Comparison of ENCODE assay signal across 17 cellular contexts in genomic region chr10:21508987-21509334, GRCh38. TPM values are rescaled to one million over a fixed set of nuclear protein-coding genes. Genes with fewer than 3 reads are reported as not detected.
DNase-seq lines count a peak whose midpoint lies in the region; ATAC-seq and TF ChIP-seq lines count a peak whose summit lies in the region.
"Had no signal": no experiment of that assay in that cellular context is flagged by ENCODE, and none has a peak within 500 bp of the region (broad histone marks: within the 10 kb centered on the region; RNA-seq: fewer than 3 reads in every experiment).

No MANE protein-coding gene starts in this region.

- H3K9me2 ChIP-seq in GM23338 (ENCODE audit: insufficient read depth), result no peaks in the 10 kb centered on the region

- H3K4me3 Mint-ChIP-seq in GM23338 (peak overlapping the region; percentile 78), brain (peak overlapping the region; percentile 75 to 93 (median 83)), osteocyte (ENCODE audit: unreplicated experiment) (no peak overlapping the region)
- H3K4me3 Mint-ChIP-seq in activated T-helper 1 cell treated with anti-CD3 and anti-CD28 coated beads, Interleukin-12 subunit alpha, Interleukin-12 subunit beta, Interleukin-2, Interleukin-4 antibody, amounts not matched to agents 30 ng/mL and 10 ng/mL and 1 ng/mL, durations not matched to agents 14 hours and 24 hours and 36 hours, result no peak overlapping the region

- H3K9me3 ChIP-seq in iPS-18c (ENCODE audit: control insufficient read depth, insufficient read depth, low read length), result no peaks in the 10 kb centered on the region
- H3K9me3 ChIP-seq: psoas muscle, suprapubic skin had no signal

- peak; percentile 62 for DNase-seq in GM23338 (ENCODE audit: low spot score)
- no peak for DNase-seq in osteocyte (ENCODE audit: extremely low spot score, unreplicated experiment)
- DNase-seq in NCI-H1048 (lab: John Stamatoyannopoulos, UW), result no peak
- no peak for DNase-seq in activated T-helper 1 cell treated with anti-CD3 and anti-CD28 coated beads, Interleukin-12 subunit alpha, Interleukin-12 subunit beta, Interleukin-2, Interleukin-4 antibody, amounts not matched to agents 30 ng/mL and 10 ng/mL and 1 ng/mL, durations not matched to agents 14 hours and 24 hours and 36 hours (ENCODE audit: low spot score)
- DNase-seq: activated CD4-positive, alpha-beta T cell treated with anti-CD3 and anti-CD28 coated beads, Interleukin-2, amount 50 U/mL, for 1 hour; activated naive CD4-positive, alpha-beta T cell; DMS 273 treated with DMSO at 0.1 percent for 48 hours; foreskin melanocyte; NCI-H146; NCI-H226; psoas muscle had no signal

- H3K4me1 ChIP-seq in GM23338 (ENCODE audit: insufficient read depth), result peaks cover 74% of the 10 kb centered on the region
- H3K4me1 ChIP-seq: psoas muscle, suprapubic skin had no signal

- H4K20me1 ChIP-seq in GM23338 (replicated peaks; ENCODE audit: insufficient read depth), result no peaks in the 10 kb centered on the region

- peaks cover 52% of the 10 kb centered on the region for H3K27me3 ChIP-seq in GM23338 (ENCODE audit: insufficient read depth)
- H3K27me3 ChIP-seq: suprapubic skin had no signal

- H3K4me3 ChIP-seq in GM23338 (peak overlapping the region; percentile 64), iPS-18c (ENCODE audit: insufficient read depth, low read depth, low read length) (peak overlapping the region; percentile 51)

- ATAC-seq in GM23338, result peak; percentile 7
- no peak for ATAC-seq in GM21717 (IDR thresholded peaks at IDR 0.05; ENCODE audit: unreplicated experiment)
- ATAC-seq in HG03039 (IDR thresholded peaks at IDR 0.05; ENCODE audit: unreplicated experiment), result no peak

- peaks cover 31% of the 10 kb centered on the region for H3K27me3 Mint-ChIP-seq in GM23338 (ENCODE audit: insufficient read depth, low read depth, poor library complexity)
- peaks cover 18% of the 10 kb centered on the region for H3K27me3 Mint-ChIP-seq in brain
- H3K27me3 Mint-ChIP-seq in osteocyte (ENCODE audit: unreplicated experiment), result no peaks in the 10 kb centered on the region
- peaks cover 65% of the 10 kb centered on the region for H3K27me3 Mint-ChIP-seq in activated T-helper 1 cell treated with anti-CD3 and anti-CD28 coated beads, Interleukin-12 subunit alpha, Interleukin-12 subunit beta, Interleukin-2, Interleukin-4 antibody, amounts not matched to agents 30 ng/mL and 10 ng/mL and 1 ng/mL, durations not matched to agents 14 hours and 24 hours and 36 hours (ENCODE audit: insufficient read depth)

- H3K79me2 ChIP-seq in GM23338 (replicated peaks; ENCODE audit: insufficient read depth), result no peaks in the 10 kb centered on the region; the same call in 1 of the 2 replicates

- H3K36me3 Mint-ChIP-seq in GM23338 (ENCODE audit: low read depth), result no peaks in the 10 kb centered on the region
- H3K36me3 Mint-ChIP-seq in brain, result no peaks in the 10 kb centered on the region
- no peaks in the 10 kb centered on the region for H3K36me3 Mint-ChIP-seq in osteocyte (ENCODE audit: unreplicated experiment)
- no peaks in the 10 kb centered on the region for H3K36me3 Mint-ChIP-seq in activated T-helper 1 cell treated with anti-CD3 and anti-CD28 coated beads, Interleukin-12 subunit alpha, Interleukin-12 subunit beta, Interleukin-2, Interleukin-4 antibody, amounts not matched to agents 30 ng/mL and 10 ng/mL and 1 ng/mL, durations not matched to agents 14 hours and 24 hours and 36 hours (ENCODE audit: low read depth)

- H3K27ac ChIP-seq in GM23338 (ENCODE audit: low read depth), result peak overlapping the region; percentile 35; the same call in 1 of the 2 replicates
- H3K27ac ChIP-seq: C4-2B, psoas muscle, suprapubic skin had no signal

- H3K9me3 Mint-ChIP-seq in GM23338, result no peaks in the 10 kb centered on the region
- H3K9me3 Mint-ChIP-seq in brain, result no peaks in the 10 kb centered on the region
- no peaks in the 10 kb centered on the region for H3K9me3 Mint-ChIP-seq in osteocyte (ENCODE audit: unreplicated experiment)
- no peaks in the 10 kb centered on the region for H3K9me3 Mint-ChIP-seq in activated T-helper 1 cell treated with anti-CD3 and anti-CD28 coated beads, Interleukin-12 subunit alpha, Interleukin-12 subunit beta, Interleukin-2, Interleukin-4 antibody, amounts not matched to agents 30 ng/mL and 10 ng/mL and 1 ng/mL, durations not matched to agents 14 hours and 24 hours and 36 hours

- peaks cover 5% of the 10 kb centered on the region; the same call in 1 of the 2 replicates for H3F3A ChIP-seq in GM23338 (replicated peaks; ENCODE audit: low read depth)

- peaks cover 78% of the 10 kb centered on the region for H3K4me1 Mint-ChIP-seq in GM23338
- H3K4me1 Mint-ChIP-seq in brain, result peaks cover 90% of the 10 kb centered on the region
- peaks cover 50% of the 10 kb centered on the region for H3K4me1 Mint-ChIP-seq in osteocyte (ENCODE audit: unreplicated experiment)
- H3K4me1 Mint-ChIP-seq in activated T-helper 1 cell treated with anti-CD3 and anti-CD28 coated beads, Interleukin-12 subunit alpha, Interleukin-12 subunit beta, Interleukin-2, Interleukin-4 antibody, amounts not matched to agents 30 ng/mL and 10 ng/mL and 1 ng/mL, durations not matched to agents 14 hours and 24 hours and 36 hours (ENCODE audit: low read depth), result no peaks in the 10 kb centered on the region

- TF ChIP-seq CTCF in GM23338 (conservative IDR thresholded peaks at IDR 0.05; ENCODE audit: low read depth in 2 of 2), result no peak
- no peak for TF ChIP-seq CTCF in brain (conservative IDR thresholded peaks at IDR 0.05)
- no peak for TF ChIP-seq CTCF in osteocyte (IDR thresholded peaks at IDR 0.05)

- H3K4me2 ChIP-seq in GM23338, result peak overlapping the region; percentile 85

- H3K27ac Mint-ChIP-seq in GM23338 (peak overlapping the region; percentile 97), brain (peak overlapping the region; percentile 78 to 100 (median 96)), osteocyte (ENCODE audit: unreplicated experiment) (peak overlapping the region; percentile 66)
- no peak overlapping the region for H3K27ac Mint-ChIP-seq in activated T-helper 1 cell treated with anti-CD3 and anti-CD28 coated beads, Interleukin-12 subunit alpha, Interleukin-12 subunit beta, Interleukin-2, Interleukin-4 antibody, amounts not matched to agents 30 ng/mL and 10 ng/mL and 1 ng/mL, durations not matched to agents 14 hours and 24 hours and 36 hours

- intact Hi-C loops in activated T-helper 1 cell treated with anti-CD3 and anti-CD28 coated beads, Interleukin-12 subunit alpha, Interleukin-12 subunit beta, Interleukin-2, Interleukin-4 antibody, amounts not matched to agents 30 ng/mL and 10 ng/mL and 1 ng/mL, durations not matched to agents 14 hours and 24 hours and 36 hours (cut with micrococcal nuclease), result no loop called here

- H3K36me3 ChIP-seq in GM23338 (ENCODE audit: insufficient read depth), result no peaks in the 10 kb centered on the region
- H3K36me3 ChIP-seq: suprapubic skin had no signal

- 0 out of 2 replicates have a peak overlapping the region, but pooled peaks have one; percentile 12 for H2AFZ ChIP-seq in GM23338

TF ChIP-seq in GM23338, 12 proteins besides CTCF, POLR2A, EP300 and RAD21:
- TF ChIP-seq EZH2 (IDR thresholded peaks at IDR 0.05; ENCODE audit: low read depth, unreplicated experiment), result peak; percentile 8
- no peak for TF ChIP-seq JUNB (IDR thresholded peaks at IDR 0.05; ENCODE audit: unreplicated experiment)

RNA-seq across cellular contexts. Expression of gene SKIDA1, which starts 16.5 kb away (rescaled TPM):
- total RNA-seq in GM23338 (2014; rRNA removed; shearing (Covaris generic)), result 2.3 and 3.5 TPM in 2 replicates
- polyA plus RNA-seq in GM23338 (2016; fragmentation: Nextera tagmentation; extraction: Ambion mirVana), result 0.94 and 1.5 TPM in 2 replicates
- 0.46 TPM for polyA plus RNA-seq in brain (ENCODE audit: insufficient read depth, low read depth, low replicate concordance)
- 4.3 and 4.9 TPM in 2 replicates for total RNA-seq in osteocyte
- 0.05 and 0.15 TPM in 2 replicates for total RNA-seq in activated T-helper 1 cell treated with anti-CD3 and anti-CD28 coated beads, Interleukin-12 subunit alpha, Interleukin-12 subunit beta, Interleukin-2, Interleukin-4 antibody, amounts not matched to agents 30 ng/mL and 10 ng/mL and 1 ng/mL, durations not matched to agents 14 hours and 24 hours and 36 hours

RNA-seq across cellular contexts. Expression of gene MLLT10, which starts 25.1 kb away (rescaled TPM):
- total RNA-seq in GM23338 (2014; rRNA removed; shearing (Covaris generic)), result 54.1 and 55.4 TPM in 2 replicates
- polyA plus RNA-seq in GM23338 (2016; fragmentation: Nextera tagmentation; extraction: Ambion mirVana) (26.1 and 28.8 TPM in 2 replicates), brain (ENCODE audit: insufficient read depth, low read depth, low replicate concordance) (17.4 TPM)
- 43.9 and 56.5 TPM in 2 replicates for total RNA-seq in osteocyte
- total RNA-seq in activated T-helper 1 cell treated with anti-CD3 and anti-CD28 coated beads, Interleukin-12 subunit alpha, Interleukin-12 subunit beta, Interleukin-2, Interleukin-4 antibody, amounts not matched to agents 30 ng/mL and 10 ng/mL and 1 ng/mL, durations not matched to agents 14 hours and 24 hours and 36 hours, result 40.9 and 43.1 TPM in 2 replicates

Comparison
In these comparisons a context has a peak if more than half of its experiments do, and no peak if none do; other contexts are left out.
1. H3K4me3 Mint-ChIP-seq: peak in GM23338 (single experiment) and brain (5 of 5); none in osteocyte (single experiment) and activated T-helper 1 cell treated with anti-CD3 and anti-CD28 coated beads, Interleukin-12 subunit alpha, Interleukin-12 subunit beta, Interleukin-2, Interleukin-4 antibody, amounts not matched to agents 30 ng/mL and 10 ng/mL and 1 ng/mL, durations not matched to agents 14 hours and 24 hours and 36 hours (single experiment).